ENCODE assay signal across 1 cellular context in the genomic region with DNA sequence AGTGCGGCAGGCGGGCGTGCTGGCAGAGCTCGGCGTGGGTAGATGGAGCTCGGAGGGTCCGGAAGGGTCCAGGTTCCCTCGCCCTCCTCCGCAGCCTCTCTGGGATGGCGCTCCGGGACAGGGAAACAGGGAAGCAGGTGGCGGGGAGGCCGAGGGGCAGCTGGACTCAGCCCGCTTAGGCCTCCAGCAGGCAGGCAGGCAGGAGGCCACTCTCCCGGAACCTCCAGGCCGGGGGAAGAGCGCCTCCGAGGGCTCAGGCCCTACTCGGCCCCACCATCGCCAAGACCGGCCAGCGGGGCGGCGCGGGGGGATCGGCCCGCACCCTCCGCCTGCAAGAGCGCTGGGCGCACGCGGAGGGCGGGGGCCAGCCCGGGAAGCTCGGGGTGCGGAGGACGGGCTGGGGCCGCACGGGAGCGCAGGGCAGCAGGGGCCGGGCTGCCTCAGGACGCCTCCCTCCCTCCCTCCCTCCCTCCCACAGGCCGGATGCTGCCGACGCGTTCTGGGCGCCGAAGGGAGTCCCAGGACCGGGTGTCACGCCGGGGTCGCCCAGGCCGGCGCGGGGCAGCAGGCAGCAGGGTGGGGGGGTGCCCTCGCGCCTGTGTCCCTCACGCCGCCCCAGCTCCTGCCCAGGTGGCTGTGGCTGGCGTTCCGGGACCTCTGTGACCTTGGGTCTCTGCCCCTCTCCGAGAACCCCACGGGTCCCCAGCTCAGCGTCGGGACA.
TF ChIP-seq lines count a peak whose summit lies in the region.

No MANE protein-coding gene starts in this region.

TF ChIP-seq in HepG2, 621 proteins besides CTCF, POLR2A, EP300 and RAD21 (continued from another document and continues in another):
- TF ChIP-seq PHF21A (CRISPR knock-in tag; IDR thresholded peaks at IDR 0.05) = no peak
- no peak; the same call in 1 of the 2 replicates for TF ChIP-seq ZNF709 (CRISPR knock-in tag; IDR thresholded peaks at IDR 0.05)
- TF ChIP-seq ZNF496 (CRISPR knock-in tag; IDR thresholded peaks at IDR 0.05; ENCODE audit: insufficient replicate concordance) = no peak
- TF ChIP-seq RXRA (CRISPR knock-in tag; IDR thresholded peaks at IDR 0.05) = no peak
- TF ChIP-seq ZNF430 (CRISPR knock-in tag; IDR thresholded peaks at IDR 0.05) = 0 out of 2 replicates have a peak, but pooled peaks have one; percentile 40
- no peak for TF ChIP-seq GATA4 (IDR thresholded peaks at IDR 0.05; ENCODE audit: borderline replicate concordance, low read depth)
- TF ChIP-seq LCORL (IDR thresholded peaks at IDR 0.05) = no peak
- 0 out of 2 replicates have a peak, but pooled peaks have one; percentile 3 for TF ChIP-seq LCORL (CRISPR knock-in tag; IDR thresholded peaks at IDR 0.05)
- 0 out of 2 replicates have a peak, but pooled peaks have one; percentile 55 for TF ChIP-seq THYN1 (CRISPR knock-in tag; IDR thresholded peaks at IDR 0.05; ENCODE audit: borderline replicate concordance, low read depth)
- TF ChIP-seq, protein P1, sequence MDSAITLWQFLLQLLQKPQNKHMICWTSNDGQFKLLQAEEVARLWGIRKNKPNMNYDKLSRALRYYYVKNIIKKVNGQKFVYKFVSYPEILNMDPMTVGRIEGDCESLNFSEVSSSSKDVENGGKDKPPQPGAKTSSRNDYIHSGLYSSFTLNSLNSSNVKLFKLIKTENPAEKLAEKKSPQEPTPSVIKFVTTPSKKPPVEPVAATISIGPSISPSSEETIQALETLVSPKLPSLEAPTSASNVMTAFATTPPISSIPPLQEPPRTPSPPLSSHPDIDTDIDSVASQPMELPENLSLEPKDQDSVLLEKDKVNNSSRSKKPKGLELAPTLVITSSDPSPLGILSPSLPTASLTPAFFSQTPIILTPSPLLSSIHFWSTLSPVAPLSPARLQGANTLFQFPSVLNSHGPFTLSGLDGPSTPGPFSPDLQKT (CRISPR knock-in tag; IDR thresholded peaks at IDR 0.05; ENCODE audit: borderline replicate concordance) = no peak
- no peak for TF ChIP-seq ZNF460 (CRISPR knock-in tag; IDR thresholded peaks at IDR 0.05; ENCODE audit: borderline replicate concordance)
- TF ChIP-seq SETDB1 (CRISPR knock-in tag; IDR thresholded peaks at IDR 0.05; ENCODE audit: borderline replicate concordance) = no peak
- TF ChIP-seq, protein P2, sequence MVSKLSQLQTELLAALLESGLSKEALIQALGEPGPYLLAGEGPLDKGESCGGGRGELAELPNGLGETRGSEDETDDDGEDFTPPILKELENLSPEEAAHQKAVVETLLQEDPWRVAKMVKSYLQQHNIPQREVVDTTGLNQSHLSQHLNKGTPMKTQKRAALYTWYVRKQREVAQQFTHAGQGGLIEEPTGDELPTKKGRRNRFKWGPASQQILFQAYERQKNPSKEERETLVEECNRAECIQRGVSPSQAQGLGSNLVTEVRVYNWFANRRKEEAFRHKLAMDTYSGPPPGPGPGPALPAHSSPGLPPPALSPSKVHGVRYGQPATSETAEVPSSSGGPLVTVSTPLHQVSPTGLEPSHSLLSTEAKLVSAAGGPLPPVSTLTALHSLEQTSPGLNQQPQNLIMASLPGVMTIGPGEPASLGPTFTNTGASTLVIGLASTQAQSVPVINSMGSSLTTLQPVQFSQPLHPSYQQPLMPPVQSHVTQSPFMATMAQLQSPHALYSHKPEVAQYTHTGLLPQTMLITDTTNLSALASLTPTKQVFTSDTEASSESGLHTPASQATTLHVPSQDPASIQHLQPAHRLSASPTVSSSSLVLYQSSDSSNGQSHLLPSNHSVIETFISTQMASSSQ (IDR thresholded peaks at IDR 0.05; ENCODE audit: low read depth) = no peak
- TF ChIP-seq, protein P2 (CRISPR knock-in tag; IDR thresholded peaks at IDR 0.05; ENCODE audit: borderline replicate concordance) = no peak
- TF ChIP-seq HNRNPL (IDR thresholded peaks at IDR 0.05; ENCODE audit: low read depth, low read length) = no peak
- TF ChIP-seq NCOA1 (CRISPR knock-in tag; IDR thresholded peaks at IDR 0.05) = no peak
- TF ChIP-seq MEIS2 (CRISPR knock-in tag; IDR thresholded peaks at IDR 0.05) = no peak
- no peak for TF ChIP-seq ZNF878 (CRISPR knock-in tag; IDR thresholded peaks at IDR 0.05)
- no peak for TF ChIP-seq SNRNP70 (IDR thresholded peaks at IDR 0.05; ENCODE audit: low read depth, low read length)
- no peak; the same call in 1 of the 2 replicates for TF ChIP-seq PAX8 (CRISPR knock-in tag; IDR thresholded peaks at IDR 0.05; ENCODE audit: borderline replicate concordance)
- no peak for TF ChIP-seq SP4 (CRISPR knock-in tag; IDR thresholded peaks at IDR 0.05)
- 0 out of 2 replicates have a peak, but pooled peaks have one; percentile 42 for TF ChIP-seq HIVEP1 (CRISPR knock-in tag; IDR thresholded peaks at IDR 0.05)
- TF ChIP-seq SMAD9 (CRISPR knock-in tag; IDR thresholded peaks at IDR 0.05) = no peak
- no peak; the same call in 1 of the 2 replicates for TF ChIP-seq SALL2 (CRISPR knock-in tag; IDR thresholded peaks at IDR 0.05)
- TF ChIP-seq PHF5A (CRISPR knock-in tag; IDR thresholded peaks at IDR 0.05; ENCODE audit: low read depth, unreplicated experiment) = no peak
- TF ChIP-seq, protein P3, sequence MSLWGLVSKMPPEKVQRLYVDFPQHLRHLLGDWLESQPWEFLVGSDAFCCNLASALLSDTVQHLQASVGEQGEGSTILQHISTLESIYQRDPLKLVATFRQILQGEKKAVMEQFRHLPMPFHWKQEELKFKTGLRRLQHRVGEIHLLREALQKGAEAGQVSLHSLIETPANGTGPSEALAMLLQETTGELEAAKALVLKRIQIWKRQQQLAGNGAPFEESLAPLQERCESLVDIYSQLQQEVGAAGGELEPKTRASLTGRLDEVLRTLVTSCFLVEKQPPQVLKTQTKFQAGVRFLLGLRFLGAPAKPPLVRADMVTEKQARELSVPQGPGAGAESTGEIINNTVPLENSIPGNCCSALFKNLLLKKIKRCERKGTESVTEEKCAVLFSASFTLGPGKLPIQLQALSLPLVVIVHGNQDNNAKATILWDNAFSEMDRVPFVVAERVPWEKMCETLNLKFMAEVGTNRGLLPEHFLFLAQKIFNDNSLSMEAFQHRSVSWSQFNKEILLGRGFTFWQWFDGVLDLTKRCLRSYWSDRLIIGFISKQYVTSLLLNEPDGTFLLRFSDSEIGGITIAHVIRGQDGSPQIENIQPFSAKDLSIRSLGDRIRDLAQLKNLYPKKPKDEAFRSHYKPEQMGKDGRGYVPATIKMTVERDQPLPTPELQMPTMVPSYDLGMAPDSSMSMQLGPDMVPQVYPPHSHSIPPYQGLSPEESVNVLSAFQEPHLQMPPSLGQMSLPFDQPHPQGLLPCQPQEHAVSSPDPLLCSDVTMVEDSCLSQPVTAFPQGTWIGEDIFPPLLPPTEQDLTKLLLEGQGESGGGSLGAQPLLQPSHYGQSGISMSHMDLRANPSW (CRISPR knock-in tag; IDR thresholded peaks at IDR 0.05; ENCODE audit: borderline replicate concordance) = no peak
- TF ChIP-seq ZSCAN21 (CRISPR knock-in tag; IDR thresholded peaks at IDR 0.05; ENCODE audit: borderline replicate concordance) = no peak
- TF ChIP-seq, protein P4, sequence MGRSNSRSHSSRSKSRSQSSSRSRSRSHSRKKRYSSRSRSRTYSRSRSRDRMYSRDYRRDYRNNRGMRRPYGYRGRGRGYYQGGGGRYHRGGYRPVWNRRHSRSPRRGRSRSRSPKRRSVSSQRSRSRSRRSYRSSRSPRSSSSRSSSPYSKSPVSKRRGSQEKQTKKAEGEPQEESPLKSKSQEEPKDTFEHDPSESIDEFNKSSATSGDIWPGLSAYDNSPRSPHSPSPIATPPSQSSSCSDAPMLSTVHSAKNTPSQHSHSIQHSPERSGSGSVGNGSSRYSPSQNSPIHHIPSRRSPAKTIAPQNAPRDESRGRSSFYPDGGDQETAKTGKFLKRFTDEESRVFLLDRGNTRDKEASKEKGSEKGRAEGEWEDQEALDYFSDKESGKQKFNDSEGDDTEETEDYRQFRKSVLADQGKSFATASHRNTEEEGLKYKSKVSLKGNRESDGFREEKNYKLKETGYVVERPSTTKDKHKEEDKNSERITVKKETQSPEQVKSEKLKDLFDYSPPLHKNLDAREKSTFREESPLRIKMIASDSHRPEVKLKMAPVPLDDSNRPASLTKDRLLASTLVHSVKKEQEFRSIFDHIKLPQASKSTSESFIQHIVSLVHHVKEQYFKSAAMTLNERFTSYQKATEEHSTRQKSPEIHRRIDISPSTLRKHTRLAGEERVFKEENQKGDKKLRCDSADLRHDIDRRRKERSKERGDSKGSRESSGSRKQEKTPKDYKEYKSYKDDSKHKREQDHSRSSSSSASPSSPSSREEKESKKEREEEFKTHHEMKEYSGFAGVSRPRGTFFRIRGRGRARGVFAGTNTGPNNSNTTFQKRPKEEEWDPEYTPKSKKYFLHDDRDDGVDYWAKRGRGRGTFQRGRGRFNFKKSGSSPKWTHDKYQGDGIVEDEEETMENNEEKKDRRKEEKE (IDR thresholded peaks at IDR 0.05) = no peak
- TF ChIP-seq CREB1 (IDR thresholded peaks at IDR 0.05) = no peak
- TF ChIP-seq CREB1 (CRISPR knock-in tag; IDR thresholded peaks at IDR 0.05) = no peak
- TF ChIP-seq, protein P5, sequence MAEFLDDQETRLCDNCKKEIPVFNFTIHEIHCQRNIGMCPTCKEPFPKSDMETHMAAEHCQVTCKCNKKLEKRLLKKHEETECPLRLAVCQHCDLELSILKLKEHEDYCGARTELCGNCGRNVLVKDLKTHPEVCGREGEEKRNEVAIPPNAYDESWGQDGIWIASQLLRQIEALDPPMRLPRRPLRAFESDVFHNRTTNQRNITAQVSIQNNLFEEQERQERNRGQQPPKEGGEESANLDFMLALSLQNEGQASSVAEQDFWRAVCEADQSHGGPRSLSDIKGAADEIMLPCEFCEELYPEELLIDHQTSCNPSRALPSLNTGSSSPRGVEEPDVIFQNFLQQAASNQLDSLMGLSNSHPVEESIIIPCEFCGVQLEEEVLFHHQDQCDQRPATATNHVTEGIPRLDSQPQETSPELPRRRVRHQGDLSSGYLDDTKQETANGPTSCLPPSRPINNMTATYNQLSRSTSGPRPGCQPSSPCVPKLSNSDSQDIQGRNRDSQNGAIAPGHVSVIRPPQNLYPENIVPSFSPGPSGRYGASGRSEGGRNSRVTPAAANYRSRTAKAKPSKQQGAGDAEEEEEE (CRISPR knock-in tag; IDR thresholded peaks at IDR 0.05; ENCODE audit: borderline replicate concordance) = no peak
- TF ChIP-seq, protein P6, sequence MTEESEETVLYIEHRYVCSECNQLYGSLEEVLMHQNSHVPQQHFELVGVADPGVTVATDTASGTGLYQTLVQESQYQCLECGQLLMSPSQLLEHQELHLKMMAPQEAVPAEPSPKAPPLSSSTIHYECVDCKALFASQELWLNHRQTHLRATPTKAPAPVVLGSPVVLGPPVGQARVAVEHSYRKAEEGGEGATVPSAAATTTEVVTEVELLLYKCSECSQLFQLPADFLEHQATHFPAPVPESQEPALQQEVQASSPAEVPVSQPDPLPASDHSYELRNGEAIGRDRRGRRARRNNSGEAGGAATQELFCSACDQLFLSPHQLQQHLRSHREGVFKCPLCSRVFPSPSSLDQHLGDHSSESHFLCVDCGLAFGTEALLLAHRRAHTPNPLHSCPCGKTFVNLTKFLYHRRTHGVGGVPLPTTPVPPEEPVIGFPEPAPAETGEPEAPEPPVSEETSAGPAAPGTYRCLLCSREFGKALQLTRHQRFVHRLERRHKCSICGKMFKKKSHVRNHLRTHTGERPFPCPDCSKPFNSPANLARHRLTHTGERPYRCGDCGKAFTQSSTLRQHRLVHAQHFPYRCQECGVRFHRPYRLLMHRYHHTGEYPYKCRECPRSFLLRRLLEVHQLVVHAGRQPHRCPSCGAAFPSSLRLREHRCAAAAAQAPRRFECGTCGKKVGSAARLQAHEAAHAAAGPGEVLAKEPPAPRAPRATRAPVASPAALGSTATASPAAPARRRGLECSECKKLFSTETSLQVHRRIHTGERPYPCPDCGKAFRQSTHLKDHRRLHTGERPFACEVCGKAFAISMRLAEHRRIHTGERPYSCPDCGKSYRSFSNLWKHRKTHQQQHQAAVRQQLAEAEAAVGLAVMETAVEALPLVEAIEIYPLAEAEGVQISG (CRISPR knock-in tag; IDR thresholded peaks at IDR 0.05) = peak; percentile 37
- no peak for TF ChIP-seq DPF2 (CRISPR knock-in tag; IDR thresholded peaks at IDR 0.05; ENCODE audit: borderline replicate concordance, low read depth)
- TF ChIP-seq RXRB (CRISPR knock-in tag; IDR thresholded peaks at IDR 0.05; ENCODE audit: borderline replicate concordance) = no peak
- no peak for TF ChIP-seq FOSL2 (CRISPR knock-in tag; IDR thresholded peaks at IDR 0.05)
